Comparison of ENCODE assay signal across 8 cellular contexts in genomic region chr11:67943406-67943805, GRCh38.
DNase-seq lines count a peak whose midpoint lies in the region; ATAC-seq, FAIRE-seq and TF ChIP-seq lines count a peak whose summit lies in the region.
"Not testable (repeated sequence)": the region's sequence is repeated elsewhere in the genome, so short reads cannot be mapped to it uniquely, and the experiment has no call there.

No MANE protein-coding gene starts in this region.

- 50% methylated on average over 1 of the region's 5 CpGs for WGBS in hepatocyte (ENCODE audit: low lambda C conversion rate, missing lambda C conversion rate)
- no CpG with 5 or more reads among the region's 5 CpGs for WGBS in neuronal stem cell (ENCODE audit: extremely low coverage in 2 of 2, insufficient read length in 2 of 2, insufficient replicate concordance in 1 of 2), 2 donors

- CTCF ChIA-PET in HEK293 (lab: Yijun Ruan, JAX): interaction anchor here (0.6 kb wide), 2 partner anchors 12 to 156 kb away, joined by 3 to 4 read pairs; no protein-coding TSS in a partner anchor
- CTCF ChIA-PET in Panc1 (lab: Charles Lee): not testable (repeated sequence)

- H3K4me2 ChIP-seq in Loucy (ENCODE audit: low read depth, low read length, poor library complexity, severe bottlenecking); hepatocyte; neuronal stem cell (ENCODE audit: insufficient read depth, low read length, poor library complexity, severe bottlenecking): not testable (repeated sequence)

- H3K4me3 ChIP-seq in HEK293 (ENCODE audit: low read depth, low read length); Loucy (ENCODE audit: low read length, poor library complexity, severe bottlenecking); NT2/D1 (ENCODE audit: insufficient read length, low read depth); Panc1 (ENCODE audit: low read depth in 2 of 2, low read length in 2 of 2); bronchial epithelial cell (ENCODE audit: low read depth, low read length); hepatocyte; neuronal stem cell (ENCODE audit: low read length in 2 of 2): not testable (repeated sequence)

- not testable (repeated sequence) for TF ChIP-seq CTCF in HEK293 (tag by site-specific recombination; IDR thresholded peaks at IDR 0.05)
- 0 out of 2 replicates have a peak, but pooled peaks have one; percentile 15 for TF ChIP-seq CTCF in Loucy (conservative IDR thresholded peaks at IDR 0.05; ENCODE audit: low read length)
- TF ChIP-seq CTCF in Panc1 (IDR thresholded peaks at IDR 0.05): peak; percentile 67
- TF ChIP-seq CTCF in bronchial epithelial cell (IDR thresholded peaks at IDR 0.05; ENCODE audit: insufficient read depth, low read length, severe bottlenecking): peak; percentile 7
- TF ChIP-seq CTCF in hepatocyte (IDR thresholded peaks at IDR 0.05; ENCODE audit: poor library complexity): peak; percentile 28

- not testable (repeated sequence) for ATAC-seq in Panc1

- not testable (repeated sequence) for H3K23ac ChIP-seq in neuronal stem cell (ENCODE audit: low read depth, low read length, poor library complexity)

- H3K14ac ChIP-seq in neuronal stem cell (ENCODE audit: low read length): not testable (repeated sequence)

- not testable (repeated sequence) for H4K8ac ChIP-seq in neuronal stem cell (ENCODE audit: low read depth, low read length)

- not testable (repeated sequence) for H3K79me2 ChIP-seq in Loucy (ENCODE audit: insufficient read depth, low read length); hepatocyte

- not testable (repeated sequence) for H2AFZ ChIP-seq in Loucy (ENCODE audit: low read length); hepatocyte; neuronal stem cell (ENCODE audit: low read length)

- not testable (repeated sequence) for H3K9me3 ChIP-seq in HEK293 (ENCODE audit: control insufficient read depth, insufficient read depth, low read depth, low read length); Loucy (ENCODE audit: insufficient read depth, low read depth, low read length); NT2/D1 (ENCODE audit: insufficient read depth, low read length); Panc1 (ENCODE audit: control insufficient read depth, insufficient read depth, low read depth, low read length); hepatocyte (ENCODE audit: low read depth); neuronal stem cell (replicated peaks in 1 of 2; ENCODE audit: control insufficient read depth in 2 of 2, insufficient read depth in 1 of 2, low read depth in 1 of 2, low read length in 2 of 2)

- not testable (repeated sequence) for FAIRE-seq in bronchial epithelial cell (lab: Jason Lieb, UNC)

- in situ Hi-C loops in Panc1 (cut with HindIII; ENCODE audit: low pct_unique_long_range_greater_than_20kb, low sequenced_read_pairs): not testable (repeated sequence)

- BruUV-seq in Panc1 (replicated peaks; lab: Mats Ljungman, UMichigan): not testable (repeated sequence)

- POLR2A ChIA-PET in HEK293 (lab: Yijun Ruan, JAX); Panc1 (lab: Charles Lee): not testable (repeated sequence)

- H3K9me2 ChIP-seq in Loucy (replicated peaks; ENCODE audit: low read depth, low read length); hepatocyte (replicated peaks; ENCODE audit: insufficient read depth): not testable (repeated sequence)

- not testable (repeated sequence) for H2BK12ac ChIP-seq in neuronal stem cell (ENCODE audit: low read length)

- intact Hi-C loops in Panc1 (cut with micrococcal nuclease; ENCODE audit: unreplicated experiment): not testable (repeated sequence)

- not testable (repeated sequence) for H3F3A ChIP-seq in Loucy (ENCODE audit: low read depth)

- H3K79me1 ChIP-seq in neuronal stem cell (ENCODE audit: low read depth, low read length): not testable (repeated sequence)

- not testable (repeated sequence) for H4K20me1 ChIP-seq in Loucy (ENCODE audit: insufficient read depth, low read length, poor library complexity, severe bottlenecking); hepatocyte (ENCODE audit: insufficient read depth, poor library complexity, severe bottlenecking)

- not testable (repeated sequence) for H4K91ac ChIP-seq in neuronal stem cell (ENCODE audit: low read depth, low read length, poor library complexity)

- not testable (repeated sequence) for H2BK5ac ChIP-seq in neuronal stem cell (ENCODE audit: low read length)

- H2BK15ac ChIP-seq in neuronal stem cell (ENCODE audit: low read length): not testable (repeated sequence)

- not testable (repeated sequence) for H3K4ac ChIP-seq in neuronal stem cell (ENCODE audit: low read length)

- not testable (repeated sequence) for H2BK120ac ChIP-seq in neuronal stem cell (ENCODE audit: low read depth, low read length)

- H3K27ac ChIP-seq in HEK293 (ENCODE audit: extremely low read depth, low read depth, low read length); Panc1 (ENCODE audit: low read length); hepatocyte: not testable (repeated sequence)
- H3K27ac ChIP-seq in neuronal stem cell (replicated peaks; ENCODE audit: low read length): peak overlapping the region; percentile 54

- not testable (repeated sequence) for H3K18ac ChIP-seq in neuronal stem cell (ENCODE audit: low read length)

- peak; percentile 43 for DNase-seq in DMS53 (lab: John Stamatoyannopoulos, UW)
- DNase-seq in NT2/D1 (ENCODE audit: low read depth, low spot score); Panc1 (ENCODE audit: low read depth, low spot score); bronchial epithelial cell (ENCODE audit: low read depth); hepatocyte (ENCODE audit: low spot score); neuronal stem cell (ENCODE audit: low spot score): not testable (repeated sequence)

- H2AK5ac ChIP-seq in neuronal stem cell (ENCODE audit: low read depth, low read length): not testable (repeated sequence)

- H3K36me3 ChIP-seq in HEK293 (ENCODE audit: control insufficient read depth in 2 of 2, insufficient read depth in 1 of 2, low read length in 2 of 2); Loucy (ENCODE audit: insufficient read depth, low read length); NT2/D1 (ENCODE audit: insufficient read depth, insufficient read length, low read length); Panc1 (ENCODE audit: control insufficient read depth, insufficient read depth, low read length); bronchial epithelial cell (ENCODE audit: control insufficient read depth, insufficient read depth, low read length); hepatocyte (replicated peaks; ENCODE audit: insufficient read depth, low read depth); neuronal stem cell (replicated peaks in 1 of 2; ENCODE audit: control insufficient read depth in 2 of 2, insufficient read depth in 2 of 2, low read length in 2 of 2): not testable (repeated sequence)

- not testable (repeated sequence) for H3K27me3 ChIP-seq in Loucy (ENCODE audit: insufficient read depth, low read length, poor library complexity, severe bottlenecking); NT2/D1 (ENCODE audit: insufficient read depth, insufficient read length); Panc1 (ENCODE audit: control insufficient read depth, insufficient read depth, low read length); bronchial epithelial cell (ENCODE audit: control insufficient read depth, insufficient read depth, low read length); hepatocyte; neuronal stem cell (ENCODE audit: control insufficient read depth in 3 of 3, insufficient read depth in 3 of 3, low read depth in 1 of 3, low read length in 3 of 3)

- H3K4me1 ChIP-seq in HEK293 (ENCODE audit: control insufficient read depth, insufficient read depth, low read length); Loucy (ENCODE audit: insufficient read depth, low read length, poor library complexity, severe bottlenecking); NT2/D1 (ENCODE audit: insufficient read depth, insufficient read length); Panc1 (ENCODE audit: control insufficient read depth, insufficient read depth, low read length); hepatocyte (ENCODE audit: insufficient read depth); neuronal stem cell (ENCODE audit: control insufficient read depth in 2 of 2, insufficient read depth in 1 of 2, low read depth in 1 of 2, low read length in 2 of 2): not testable (repeated sequence)

- not testable (repeated sequence) for H3K9ac ChIP-seq in Loucy (ENCODE audit: low read depth, low read length, poor library complexity, severe bottlenecking); neuronal stem cell (ENCODE audit: low read depth, low read length, poor library complexity)
- peak overlapping the region; percentile 57 for H3K9ac ChIP-seq in NT2/D1 (ENCODE audit: insufficient read length, low read depth)

TF ChIP-seq in HEK293, 187 proteins besides CTCF, POLR2A, EP300 and RAD21:
- peak; percentile 9; the same call in 1 of the 2 replicates for TF ChIP-seq ZNF654 (tag by site-specific recombination; IDR thresholded peaks at IDR 0.05; ENCODE audit: low read depth)
